In the genomic region with DNA sequence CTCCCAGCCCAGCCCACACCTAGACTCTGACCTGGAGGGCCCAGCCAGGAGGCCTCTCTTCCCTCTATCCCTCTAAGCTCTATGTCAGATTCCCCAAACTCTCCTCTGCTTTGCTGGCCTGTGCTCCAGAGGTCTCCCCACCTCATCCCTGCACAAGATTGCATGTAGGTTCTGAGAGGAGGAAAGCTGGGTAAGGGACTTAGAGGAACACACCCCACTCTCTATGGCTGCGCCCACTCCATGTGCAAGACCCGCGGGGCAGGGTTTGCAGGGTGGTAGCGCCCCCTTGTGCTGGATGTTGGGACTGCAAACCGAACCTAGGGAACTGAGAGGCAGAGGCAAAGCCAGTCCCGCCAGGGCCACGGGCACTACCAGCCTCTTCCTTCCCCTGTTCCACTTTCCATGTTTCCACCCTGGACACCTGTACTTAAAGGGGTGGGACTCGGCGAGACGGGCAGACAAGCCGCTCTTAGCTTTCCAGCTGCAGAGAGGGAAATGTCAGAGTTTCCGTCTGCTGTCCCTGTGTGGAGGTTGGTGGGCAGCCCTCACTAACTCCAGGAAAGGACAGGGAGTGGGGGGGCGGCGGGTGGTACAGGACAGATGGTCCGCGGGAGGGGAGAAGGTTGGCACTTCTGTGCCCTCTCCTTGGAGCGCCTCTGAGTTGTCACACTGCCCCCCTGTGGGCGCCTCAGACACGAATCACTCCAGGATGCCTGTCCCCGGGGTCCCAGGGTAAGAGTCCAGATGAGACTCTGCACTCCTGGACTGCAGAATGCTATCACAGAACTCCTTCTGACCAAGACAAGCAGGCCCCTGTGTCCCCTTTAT, we compare ENCODE assay signal across 8 cellular contexts. TPM values are rescaled to one million over a fixed set of nuclear protein-coding genes. Genes with fewer than 3 reads are reported as not detected.
DNase-seq lines count a peak whose midpoint lies in the region; FAIRE-seq and TF ChIP-seq lines count a peak whose summit lies in the region.

No MANE protein-coding gene starts in this region.

- TF ChIP-seq CTCF in endothelial cell of umbilical vein (IDR thresholded peaks at IDR 0.05; ENCODE audit: extremely low read depth in 1 of 2, insufficient read depth in 1 of 2, low read depth in 1 of 2, low read length in 2 of 2): peak; percentile 85 to 93

- H3K4me1 ChIP-seq in endothelial cell of umbilical vein (ENCODE audit: control insufficient read depth, extremely low read depth, insufficient read depth, low read length): peaks cover 49% of the 10 kb centered on the region

- TF ChIP-seq POLR2A in endothelial cell of umbilical vein (IDR thresholded peaks at IDR 0.05; ENCODE audit: low read depth, low read length): no peak

- H2AFZ ChIP-seq in endothelial cell of umbilical vein (ENCODE audit: low read depth, low read length): peak overlapping the region; percentile 93

- CTCF ChIA-PET in endothelial cell of umbilical vein (lab: Charles Lee): interaction anchor here (0.7 to 10.2 kb wide), 28 partner anchors 10 to 464 kb away, joined by 3 to 313 read pairs (median 4); partner anchors contain the start of genes LRP10, MMP14, MRPL52 and OXA1L

- no peaks in the 10 kb centered on the region for H4K20me1 ChIP-seq in endothelial cell of umbilical vein (replicated peaks; ENCODE audit: control insufficient read depth, extremely low read depth, insufficient read depth, low read length)

- no peaks in the 10 kb centered on the region for H3K9me1 ChIP-seq in endothelial cell of umbilical vein (replicated peaks; ENCODE audit: control insufficient read depth, extremely low read depth, insufficient read depth, low read length)

- H3K27me3 ChIP-seq in endothelial cell of umbilical vein (ENCODE audit: control insufficient read depth in 2 of 2, insufficient read depth in 2 of 2, low read length in 2 of 2): no peaks in the 10 kb centered on the region

- POLR2A ChIA-PET in endothelial cell of umbilical vein (lab: Charles Lee): interaction anchor here (0.9 to 1.0 kb wide), 2 partner anchors 30 to 31 kb away, joined by 5 read pairs; no protein-coding TSS in a partner anchor

- no peaks in the 10 kb centered on the region for H3K79me2 ChIP-seq in endothelial cell of umbilical vein (ENCODE audit: control insufficient read depth, insufficient read depth, low read length)

- no peaks in the 10 kb centered on the region for H3K36me3 ChIP-seq in endothelial cell of umbilical vein (ENCODE audit: control insufficient read depth in 2 of 2, extremely low read depth in 1 of 2, insufficient read depth in 2 of 2, low read length in 2 of 2)

- peak overlapping the region; percentile 98 for H3K27ac ChIP-seq in endothelial cell of umbilical vein (ENCODE audit: insufficient read depth, low read depth, low read length)

- no TSS peak for BruUV-seq in endothelial cell of umbilical vein (replicated peaks; lab: Mats Ljungman, UMichigan)

- intact Hi-C loops in endothelial cell of umbilical vein (cut with micrococcal nuclease): loop anchor here (1.0 to 10.0 kb wide), 11 partner anchors 19 to 466 kb away; partner anchors contain the start of gene OXA1L

- DNase-seq in AML-193 (lab: John Stamatoyannopoulos, UW) (peak; percentile 52 to 62), GM19239 (ENCODE audit: insufficient read length, low spot score) (peak; percentile 85), HS-27A (ENCODE audit: low read depth) (peak; percentile 77), NOMO-1 treated with dmso at 0.1 percent for 144 hours (lab: John Stamatoyannopoulos, UW; ENCODE audit: unreplicated experiment) (peak; percentile 56), endothelial cell of umbilical vein (ENCODE audit: low read depth, low spot score) (peak; percentile 85), middle frontal gyrus (ENCODE audit: extremely low spot score, low spot score) (peak; percentile 54)
- DNase-seq in activated CD8-positive, alpha-beta memory T cell treated with anti-CD3 and anti-CD28 coated beads, Interleukin-2, amount 50 U/mL, for 4 hours: peak; percentile 93
- peak; percentile 99 for DNase-seq in stimulated activated CD8-positive, alpha-beta memory T cell treated with anti-CD3 and anti-CD28 coated beads, Interleukin-15, amount 100 ng/mL, for 24 hours (ENCODE audit: low read depth)

- peak overlapping the region in 2 of 3 experiments; percentile 32 to 52 for H3K4me3 ChIP-seq in endothelial cell of umbilical vein (replicated peaks in 1 of 3; ENCODE audit: insufficient read depth in 1 of 3, low read depth in 1 of 3, low read length in 3 of 3)

- FAIRE-seq in GM19239 (lab: Jason Lieb, UNC) (peak; percentile 88), endothelial cell of umbilical vein (lab: Jason Lieb, UNC) (peak; percentile 95)

- dilution Hi-C loops in endothelial cell of umbilical vein (cut with MboI; ENCODE audit: extremely low pct_ligation_motif_present, low sequenced_read_pairs): no loop called here

- H3K9ac ChIP-seq in endothelial cell of umbilical vein (replicated peaks; ENCODE audit: extremely low read depth, insufficient read depth, low read length): peak overlapping the region; percentile 79

- H3K4me2 ChIP-seq in endothelial cell of umbilical vein (ENCODE audit: insufficient read depth, low read length): peak overlapping the region; percentile 87

- H3K9me3 ChIP-seq in endothelial cell of umbilical vein (replicated peaks; ENCODE audit: control insufficient read depth, insufficient read depth, low read length): no peaks in the 10 kb centered on the region

TF ChIP-seq in endothelial cell of umbilical vein, 7 proteins besides CTCF, POLR2A, EP300 and RAD21:
- peak; percentile 46 for TF ChIP-seq MYC (IDR thresholded peaks at IDR 0.05; ENCODE audit: low read depth, low read length)
- TF ChIP-seq POLR2AphosphoS5 (IDR thresholded peaks at IDR 0.05; ENCODE audit: insufficient read depth, low read depth, low read length): no peak
- no peak for TF ChIP-seq GATA2 (IDR thresholded peaks at IDR 0.05; ENCODE audit: insufficient read depth, insufficient read length, low read depth, low read length)

RNA-seq across cellular contexts. Expression of gene MMP14, which starts 16.8 kb away (rescaled TPM):
- 603 and 615 TPM in 2 replicates for total RNA-seq in endothelial cell of umbilical vein
- 501 and 506 TPM in 2 replicates for polyA plus RNA-seq in endothelial cell of umbilical vein
- 405 and 422 TPM in 2 replicates for polyA plus RNA-seq in endothelial cell of umbilical vein (2011; cell fraction: cytosol; rRNA removed)
- polyA plus RNA-seq in endothelial cell of umbilical vein (2011; cell fraction: nucleus; rRNA removed): 470 and 520 TPM in 2 replicates
- 391 and 406 TPM in 2 replicates for polyA plus RNA-seq in endothelial cell of umbilical vein (2012)
- polyA minus RNA-seq in endothelial cell of umbilical vein: 453 and 535 TPM in 2 replicates
- not detected for polyA minus RNA-seq in endothelial cell of umbilical vein (2011; cell fraction: cytosol; rRNA and poly(A)+ RNA removed)
- polyA minus RNA-seq in endothelial cell of umbilical vein (2011; cell fraction: nucleus; rRNA and poly(A)+ RNA removed): 120 and 149 TPM in 2 replicates

RNA-seq across cellular contexts. Expression of gene LRP10, which starts 18.4 kb away (rescaled TPM):
- 119 and 123 TPM in 2 replicates for total RNA-seq in endothelial cell of umbilical vein
- polyA plus RNA-seq in endothelial cell of umbilical vein: 157 and 192 TPM in 2 replicates
- polyA plus RNA-seq in endothelial cell of umbilical vein (2011; cell fraction: cytosol; rRNA removed): 119 and 152 TPM in 2 replicates
- 62.0 and 72.3 TPM in 2 replicates for polyA plus RNA-seq in endothelial cell of umbilical vein (2011; cell fraction: nucleus; rRNA removed)
- polyA plus RNA-seq in endothelial cell of umbilical vein (2012): 115 and 125 TPM in 2 replicates
- polyA minus RNA-seq in endothelial cell of umbilical vein: 193 and 248 TPM in 2 replicates
- 31.7 TPM for polyA minus RNA-seq in endothelial cell of umbilical vein (2011; cell fraction: cytosol; rRNA and poly(A)+ RNA removed)
- 37.7 and 38.5 TPM in 2 replicates for polyA minus RNA-seq in endothelial cell of umbilical vein (2011; cell fraction: nucleus; rRNA and poly(A)+ RNA removed)

RNA-seq across cellular contexts. Expression of gene MRPL52, which starts 23.5 kb away (rescaled TPM):
- total RNA-seq in endothelial cell of umbilical vein: 174 TPM in 2 replicates
- polyA plus RNA-seq in endothelial cell of umbilical vein: 81.1 and 127 TPM in 2 replicates
- 87.3 and 87.8 TPM in 2 replicates for polyA plus RNA-seq in endothelial cell of umbilical vein (2011; cell fraction: cytosol; rRNA removed)
- 45.3 and 48.8 TPM in 2 replicates for polyA plus RNA-seq in endothelial cell of umbilical vein (2011; cell fraction: nucleus; rRNA removed)
- polyA plus RNA-seq in endothelial cell of umbilical vein (2012): 152 and 176 TPM in 2 replicates
- polyA minus RNA-seq in endothelial cell of umbilical vein: 17.8 and 26.3 TPM in 2 replicates
- polyA minus RNA-seq in endothelial cell of umbilical vein (2011; cell fraction: cytosol; rRNA and poly(A)+ RNA removed): 56.1 TPM
- 9.8 and 11.5 TPM in 2 replicates for polyA minus RNA-seq in endothelial cell of umbilical vein (2011; cell fraction: nucleus; rRNA and poly(A)+ RNA removed)

RNA-seq across cellular contexts. Expression of gene REM2, which starts 29.9 kb away (rescaled TPM):
- 0.33 TPM in 1 of 2 replicates, not detected in the other for total RNA-seq in endothelial cell of umbilical vein
- 0.06 TPM in 1 of 2 replicates, not detected in the other for polyA plus RNA-seq in endothelial cell of umbilical vein
- 0.04 TPM in 1 of 2 replicates, not detected in the other for polyA plus RNA-seq in endothelial cell of umbilical vein (2011; cell fraction: cytosol; rRNA removed)
- polyA plus RNA-seq in endothelial cell of umbilical vein (2011; cell fraction: nucleus; rRNA removed): 0.46 TPM in 2 replicates
- not detected in 2 replicates for polyA plus RNA-seq in endothelial cell of umbilical vein (2012)
- 0.17 TPM in 1 of 2 replicates, not detected in the other for polyA minus RNA-seq in endothelial cell of umbilical vein
- not detected for polyA minus RNA-seq in endothelial cell of umbilical vein (2011; cell fraction: cytosol; rRNA and poly(A)+ RNA removed)
- 0.34 TPM in 1 of 2 replicates, not detected in the other for polyA minus RNA-seq in endothelial cell of umbilical vein (2011; cell fraction: nucleus; rRNA and poly(A)+ RNA removed)

RNA-seq across cellular contexts. Expression of gene SLC7A7, which starts 37.9 kb away (rescaled TPM):
- 18.5 and 22.5 TPM in 2 replicates for total RNA-seq in endothelial cell of umbilical vein
- 94.0 and 103 TPM in 2 replicates for polyA plus RNA-seq in endothelial cell of umbilical vein
- 31.3 and 31.5 TPM in 2 replicates for polyA plus RNA-seq in endothelial cell of umbilical vein (2011; cell fraction: cytosol; rRNA removed)
- polyA plus RNA-seq in endothelial cell of umbilical vein (2011; cell fraction: nucleus; rRNA removed): 33.2 and 38.6 TPM in 2 replicates
- polyA plus RNA-seq in endothelial cell of umbilical vein (2012): 9.0 and 10.5 TPM in 2 replicates
- 83.6 and 99.3 TPM in 2 replicates for polyA minus RNA-seq in endothelial cell of umbilical vein
- polyA minus RNA-seq in endothelial cell of umbilical vein (2011; cell fraction: cytosol; rRNA and poly(A)+ RNA removed): not detected
- polyA minus RNA-seq in endothelial cell of umbilical vein (2011; cell fraction: nucleus; rRNA and poly(A)+ RNA removed): 11.0 and 15.1 TPM in 2 replicates

Comparison
In these comparisons a context has a peak if more than half of its experiments do, and no peak if none do; other contexts are left out.
1. Peak in every context shown above with its lines: DNase-seq, H3K4me3 ChIP-seq and H3K27ac ChIP-seq.